In the genomic region with DNA sequence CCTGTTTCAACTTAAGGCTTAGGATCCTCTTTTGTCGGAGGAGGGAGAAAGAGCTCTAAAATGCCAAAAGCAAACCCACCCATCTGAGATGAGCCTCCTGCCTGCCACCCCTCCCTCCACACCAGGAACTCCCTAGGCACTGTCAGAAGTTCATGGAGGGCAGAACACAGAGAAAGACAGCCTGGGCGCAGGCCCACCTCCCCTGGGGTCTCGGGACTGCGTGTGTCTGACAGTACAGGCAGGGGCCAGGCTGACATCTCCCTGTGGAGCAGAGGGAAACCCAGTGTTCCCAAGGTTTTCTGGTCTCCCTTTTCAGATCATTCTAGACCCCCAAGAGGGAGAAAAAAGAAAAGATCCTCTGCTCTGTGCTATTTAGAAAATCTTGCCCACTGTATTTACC, we compare ENCODE assay signal across 15 cellular contexts. TPM values are rescaled to one million over a fixed set of nuclear protein-coding genes. Genes with fewer than 3 reads are reported as not detected.
DNase-seq lines count a peak whose midpoint lies in the region; ATAC-seq and TF ChIP-seq lines count a peak whose summit lies in the region.
"Had no signal": no experiment of that assay in that cellular context is flagged by ENCODE, and none has a peak within 500 bp of the region (broad histone marks: within the 10 kb centered on the region; RNA-seq: fewer than 3 reads in every experiment).

No MANE protein-coding gene starts in this region.

- H3K36me3 ChIP-seq in GM23248 (ENCODE audit: low read depth) = no peaks in the 10 kb centered on the region

- WGBS in GM23248 (ENCODE audit: low coverage in 1 of 2, low lambda C conversion rate in 2 of 2, missing lambda C conversion rate in 2 of 2), 2 experiments = 81 to 82% methylated on average over 4 of the region's 4 CpGs

- no peak overlapping the region for H3K9ac ChIP-seq in GM23248

- H3K27me3 Mint-ChIP-seq in activated T-cell treated with anti-CD3 and anti-CD28 coated beads, Interleukin-2, amount 50 U/mL, for 72 hours (ENCODE audit: low read depth) = no peaks in the 10 kb centered on the region
- H3K27me3 Mint-ChIP-seq in endothelial cell (ENCODE audit: unreplicated experiment) = peaks cover 7% of the 10 kb centered on the region

- H3K4me1 ChIP-seq in GM23248 (ENCODE audit: insufficient read depth) = peaks cover 12% of the 10 kb centered on the region

- no peaks in the 10 kb centered on the region for H3K27me3 ChIP-seq in GM23248 (replicated peaks; ENCODE audit: insufficient read depth)

- no peak for DNase-seq in activated T-cell treated with anti-CD3 and anti-CD28 coated beads, Interleukin-2, amount 50 U/mL, for 72 hours
- DNase-seq in activated T-cell treated with anti-CD3 and anti-CD28 coated beads for 4 hours (no peak), RWPE1 (ENCODE audit: low spot score) (no peak), endothelial cell (ENCODE audit: low spot score) (no peak), GM23248 (no peak), activated gamma-delta T cell treated with Interleukin-2 at 50 U/mL for 16 hours (no peak), NCI-H1417 (lab: John Stamatoyannopoulos, UW) (no peak)
- no peak for DNase-seq in stimulated activated effector memory CD8-positive, alpha-beta T cell treated with anti-CD3 and anti-CD28 coated beads, Interleukin-12 subunit alpha, Interleukin-12 subunit beta, amount 100 ng/mL, for 72 hours (ENCODE audit: low spot score in 2 of 2)
- DNase-seq: dermis blood vessel endothelial cell, hippocampal formation, MM.1S, NCI-H2081, NCI-H748 treated with DMSO at 0.1 percent for 48 hours, substantia nigra had no signal

- H3K27ac ChIP-seq in RWPE1 (peak overlapping the region; percentile 37), GM23248 (no peak overlapping the region)

- H3K4me3 Mint-ChIP-seq in activated T-cell treated with anti-CD3 and anti-CD28 coated beads, Interleukin-2, amount 50 U/mL, for 72 hours = no peak overlapping the region
- peak overlapping the region; percentile 58 for H3K4me3 Mint-ChIP-seq in endothelial cell (ENCODE audit: unreplicated experiment)
- H3K4me3 Mint-ChIP-seq in stimulated activated effector memory CD8-positive, alpha-beta T cell treated with anti-CD3 and anti-CD28 coated beads, Interleukin-12 subunit alpha, Interleukin-12 subunit beta, amount 100 ng/mL, for 72 hours = no peak overlapping the region

- CTCF ChIA-PET in RWPE1 (lab: Yijun Ruan, JAX) = interaction anchor here (0.6 kb wide), 1 partner anchor 511 kb away, joined by 3 read pairs; no protein-coding TSS in a partner anchor

- peaks cover 53% of the 10 kb centered on the region for H3K4me1 Mint-ChIP-seq in activated T-cell treated with anti-CD3 and anti-CD28 coated beads, Interleukin-2, amount 50 U/mL, for 72 hours (ENCODE audit: low read depth)
- peaks cover 48% of the 10 kb centered on the region for H3K4me1 Mint-ChIP-seq in endothelial cell (ENCODE audit: unreplicated experiment)
- H3K4me1 Mint-ChIP-seq in stimulated activated effector memory CD8-positive, alpha-beta T cell treated with anti-CD3 and anti-CD28 coated beads, Interleukin-12 subunit alpha, Interleukin-12 subunit beta, amount 100 ng/mL, for 72 hours = peaks cover 63% of the 10 kb centered on the region

- no peaks in the 10 kb centered on the region for H3K9me2 ChIP-seq in GM23248 (ENCODE audit: insufficient read depth)

- H3K4me3 ChIP-seq in GM23248 = no peak overlapping the region

- no peak for ATAC-seq in activated T-cell treated with anti-CD3 and anti-CD28 coated beads, Interleukin-2, amount 50 U/mL, for 72 hours (replicated peaks in 1 of 2)
- no peak for ATAC-seq in stimulated activated effector memory CD8-positive, alpha-beta T cell treated with anti-CD3 and anti-CD28 coated beads, Interleukin-12 subunit alpha, Interleukin-12 subunit beta, amount 100 ng/mL, for 72 hours
- ATAC-seq: activated CD4-positive, CD25-positive, alpha-beta regulatory T cell treated with anti-CD3 and anti-CD28 coated beads, Interleukin-2, amount 50 U/mL, for 24 hours had no signal

- H4K20me1 ChIP-seq in GM23248 (ENCODE audit: insufficient read depth) = no peaks in the 10 kb centered on the region

- peak overlapping the region; percentile 84 for H3K27ac Mint-ChIP-seq in activated T-cell treated with anti-CD3 and anti-CD28 coated beads, Interleukin-2, amount 50 U/mL, for 72 hours
- peak overlapping the region; percentile 70 for H3K27ac Mint-ChIP-seq in endothelial cell (ENCODE audit: unreplicated experiment)
- H3K27ac Mint-ChIP-seq in stimulated activated effector memory CD8-positive, alpha-beta T cell treated with anti-CD3 and anti-CD28 coated beads, Interleukin-12 subunit alpha, Interleukin-12 subunit beta, amount 100 ng/mL, for 72 hours = peak overlapping the region; percentile 73

- POLR2A ChIA-PET in RWPE1 (lab: Yijun Ruan, JAX; ENCODE audit: low non-redundant PET) = no interaction called here

- peaks cover 6% of the 10 kb centered on the region; the same call in 1 of the 2 replicates for H3F3A ChIP-seq in GM23248 (ENCODE audit: insufficient read depth)

- no peaks in the 10 kb centered on the region for H3K9me3 Mint-ChIP-seq in activated T-cell treated with anti-CD3 and anti-CD28 coated beads, Interleukin-2, amount 50 U/mL, for 72 hours
- H3K9me3 Mint-ChIP-seq in endothelial cell (ENCODE audit: unreplicated experiment) = no peaks in the 10 kb centered on the region
- H3K9me3 Mint-ChIP-seq in stimulated activated effector memory CD8-positive, alpha-beta T cell treated with anti-CD3 and anti-CD28 coated beads, Interleukin-12 subunit alpha, Interleukin-12 subunit beta, amount 100 ng/mL, for 72 hours = no peaks in the 10 kb centered on the region

- H2AFZ ChIP-seq in GM23248 = no peak overlapping the region

- no peaks in the 10 kb centered on the region for H3K9me3 ChIP-seq in GM23248 (ENCODE audit: low read depth)

- H3K79me2 ChIP-seq in GM23248 (ENCODE audit: insufficient read depth) = peaks cover 91% of the 10 kb centered on the region

- H3K36me3 Mint-ChIP-seq in activated T-cell treated with anti-CD3 and anti-CD28 coated beads, Interleukin-2, amount 50 U/mL, for 72 hours (ENCODE audit: insufficient read depth in 2 of 2) = peaks cover 4 to 21% of the 10 kb centered on the region in 2 donors
- H3K36me3 Mint-ChIP-seq in endothelial cell (ENCODE audit: low read depth, unreplicated experiment) = peaks cover 16% of the 10 kb centered on the region
- peaks cover 81% of the 10 kb centered on the region for H3K36me3 Mint-ChIP-seq in stimulated activated effector memory CD8-positive, alpha-beta T cell treated with anti-CD3 and anti-CD28 coated beads, Interleukin-12 subunit alpha, Interleukin-12 subunit beta, amount 100 ng/mL, for 72 hours

- no peak for TF ChIP-seq CTCF in RWPE1 (conservative IDR thresholded peaks at IDR 0.05; ENCODE audit: low read depth)
- TF ChIP-seq CTCF in endothelial cell (IDR thresholded peaks at IDR 0.05; ENCODE audit: unreplicated experiment) = no peak

- no peak overlapping the region for H3K4me2 ChIP-seq in GM23248 (ENCODE audit: unreplicated experiment)

- in situ Hi-C loops in GM23248 (cut with MboI) = no loop called here

RNA-seq across cellular contexts. Expression of a gene that starts 5.3 kb away (rescaled TPM):
- total RNA-seq in activated T-cell treated with anti-CD3 and anti-CD28 coated beads, Interleukin-2, amount 50 U/mL, for 72 hours = 10 to 100 TPM; 63.1 to 84.8 TPM
- 266 TPM for total RNA-seq in endothelial cell (ENCODE audit: unreplicated experiment)
- total RNA-seq in GM23248 (2014; rRNA removed; shearing (Covaris generic)) = 191 and 196 TPM in 2 replicates
- polyA plus RNA-seq in GM23248 (2016; fragmentation: Nextera tagmentation; extraction: Ambion mirVana) = 204 and 210 TPM in 2 replicates
